In the genomic region with DNA sequence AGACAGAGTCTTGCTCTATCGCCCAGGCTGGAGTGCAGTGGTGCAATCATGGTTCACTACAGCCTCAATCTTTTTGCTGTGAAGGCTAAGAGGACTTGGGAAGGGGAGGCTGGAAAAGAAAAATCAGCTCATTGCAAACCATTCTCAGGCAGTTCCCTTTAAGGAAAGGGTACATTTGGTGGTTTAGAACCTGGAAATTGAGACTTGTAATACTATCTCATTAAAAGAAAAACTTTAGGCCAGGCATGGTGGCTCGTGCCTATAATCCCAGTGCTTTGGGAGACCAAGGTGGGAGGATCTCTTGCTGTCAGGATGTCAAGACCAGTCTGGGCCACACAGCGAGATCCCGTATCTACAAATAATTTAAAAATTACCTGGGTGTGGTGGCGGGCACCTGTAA, we compare ENCODE assay signal across 25 cellular contexts. TPM values are rescaled to one million over a fixed set of nuclear protein-coding genes. Genes with fewer than 3 reads are reported as not detected.
"Had no signal": no experiment of that assay in that cellular context is flagged by ENCODE, and none has a peak within 500 bp of the region (broad histone marks: within the 10 kb centered on the region; RNA-seq: fewer than 3 reads in every experiment).

No MANE protein-coding gene starts in this region.

- H3K27ac ChIP-seq: right atrium auricular region, suprapubic skin, upper lobe of left lung had no signal

- H3K4me3 ChIP-seq: lung, right atrium auricular region, skin epidermis, suprapubic skin, upper lobe of left lung had no signal

- DNase-seq: activated CD4-positive, alpha-beta T cell treated with anti-CD3 and anti-CD28 coated beads, Interleukin-2, amount 50 U/mL, for 4 hours; activated CD4-positive, CD25-positive, alpha-beta regulatory T cell treated with anti-CD3 and anti-CD28 coated beads, Interleukin-2, amount 50 U/mL, for 72 hours; activated naive CD4-positive, alpha-beta T cell; activated naive CD8-positive, alpha-beta T cell treated with anti-CD3 and anti-CD28 coated beads for 36 hours; activated T-cell treated with anti-CD3 and anti-CD28 coated beads for 4 hours; amygdala; cortex of kidney; erythroblast; hypothalamus; islet precursor cell; occipital lobe; stimulated activated CD4-positive, alpha-beta T cell treated with anti-CD3 and anti-CD28 coated beads, Interleukin-15, amount 100 ng/mL, for 24 hours; stimulated activated CD4-positive, alpha-beta T cell treated with anti-CD3 and anti-CD28 coated beads, Interleukin-2, amount 100 ng/mL, for 48 hours; upper lobe of left lung had no signal

- H3K9me3 Mint-ChIP-seq: activated naive CD8-positive, alpha-beta T cell treated with anti-CD3 and anti-CD28 coated beads for 36 hours; activated T-helper 1 cell treated with anti-CD3 and anti-CD28 coated beads, Interleukin-12 subunit alpha, Interleukin-12 subunit beta, Interleukin-2, Interleukin-4 antibody, amounts not matched to agents 30 ng/mL and 10 ng/mL and 1 ng/mL, durations not matched to agents 14 hours and 24 hours and 36 hours; central memory CD8-positive, alpha-beta T cell; mesothelial cell of epicardium; nephron; stimulated activated naive CD8-positive, alpha-beta T cell treated with anti-CD3 and anti-CD28 coated beads, Interleukin-15, Interleukin-2, amounts not matched to agents 100 ng/mL and 50 ng/mL, for 24 hours had no signal

- H3K27me3 ChIP-seq: right atrium auricular region, suprapubic skin, upper lobe of left lung had no signal

- H3K36me3 ChIP-seq: right atrium auricular region, suprapubic skin, upper lobe of left lung had no signal

- H3K9me3 ChIP-seq: right atrium auricular region, suprapubic skin, upper lobe of left lung had no signal

- H3K4me1 ChIP-seq: right atrium auricular region, upper lobe of left lung had no signal

- H3K27me3 Mint-ChIP-seq: activated naive CD8-positive, alpha-beta T cell treated with anti-CD3 and anti-CD28 coated beads for 36 hours; central memory CD8-positive, alpha-beta T cell; stimulated activated naive CD8-positive, alpha-beta T cell treated with anti-CD3 and anti-CD28 coated beads, Interleukin-15, Interleukin-2, amounts not matched to agents 100 ng/mL and 50 ng/mL, for 24 hours had no signal

- H3K4me3 Mint-ChIP-seq: activated naive CD8-positive, alpha-beta T cell treated with anti-CD3 and anti-CD28 coated beads for 36 hours; activated T-helper 1 cell treated with anti-CD3 and anti-CD28 coated beads, Interleukin-12 subunit alpha, Interleukin-12 subunit beta, Interleukin-2, Interleukin-4 antibody, amounts not matched to agents 30 ng/mL and 10 ng/mL and 1 ng/mL, durations not matched to agents 14 hours and 24 hours and 36 hours; central memory CD8-positive, alpha-beta T cell; mesothelial cell of epicardium; nephron; stimulated activated naive CD8-positive, alpha-beta T cell treated with anti-CD3 and anti-CD28 coated beads, Interleukin-15, Interleukin-2, amounts not matched to agents 100 ng/mL and 50 ng/mL, for 24 hours had no signal

- H3K27ac Mint-ChIP-seq: activated naive CD8-positive, alpha-beta T cell treated with anti-CD3 and anti-CD28 coated beads for 36 hours; activated T-helper 1 cell treated with anti-CD3 and anti-CD28 coated beads, Interleukin-12 subunit alpha, Interleukin-12 subunit beta, Interleukin-2, Interleukin-4 antibody, amounts not matched to agents 30 ng/mL and 10 ng/mL and 1 ng/mL, durations not matched to agents 14 hours and 24 hours and 36 hours; progenitor cell of endocrine pancreas; stimulated activated naive CD8-positive, alpha-beta T cell treated with anti-CD3 and anti-CD28 coated beads, Interleukin-15, Interleukin-2, amounts not matched to agents 100 ng/mL and 50 ng/mL, for 24 hours had no signal

- H3K4me1 Mint-ChIP-seq: activated naive CD8-positive, alpha-beta T cell treated with anti-CD3 and anti-CD28 coated beads for 36 hours; central memory CD8-positive, alpha-beta T cell had no signal

- H3K36me3 Mint-ChIP-seq: activated naive CD8-positive, alpha-beta T cell treated with anti-CD3 and anti-CD28 coated beads for 36 hours; mesothelial cell of epicardium had no signal

RNA-seq across cellular contexts. Expression of gene PRPH, which starts 51.3 kb away (rescaled TPM):
- total RNA-seq: activated naive CD8-positive, alpha-beta T cell treated with anti-CD3 and anti-CD28 coated beads for 36 hours; activated T-helper 1 cell treated with anti-CD3 and anti-CD28 coated beads, Interleukin-12 subunit alpha, Interleukin-12 subunit beta, Interleukin-2, Interleukin-4 antibody, amounts not matched to agents 30 ng/mL and 10 ng/mL and 1 ng/mL, durations not matched to agents 14 hours and 24 hours and 36 hours; occipital lobe; T-helper 1 cell treated with Interleukin-12 subunit alpha and Interleukin-12 subunit beta and Interleukin-4 antibody, amounts not matched to agents 30 ng/mL and 1 ng/mL, for 36 hours had no signal
